1 cellular context compared by ENCODE assay signal in the genomic region with DNA sequence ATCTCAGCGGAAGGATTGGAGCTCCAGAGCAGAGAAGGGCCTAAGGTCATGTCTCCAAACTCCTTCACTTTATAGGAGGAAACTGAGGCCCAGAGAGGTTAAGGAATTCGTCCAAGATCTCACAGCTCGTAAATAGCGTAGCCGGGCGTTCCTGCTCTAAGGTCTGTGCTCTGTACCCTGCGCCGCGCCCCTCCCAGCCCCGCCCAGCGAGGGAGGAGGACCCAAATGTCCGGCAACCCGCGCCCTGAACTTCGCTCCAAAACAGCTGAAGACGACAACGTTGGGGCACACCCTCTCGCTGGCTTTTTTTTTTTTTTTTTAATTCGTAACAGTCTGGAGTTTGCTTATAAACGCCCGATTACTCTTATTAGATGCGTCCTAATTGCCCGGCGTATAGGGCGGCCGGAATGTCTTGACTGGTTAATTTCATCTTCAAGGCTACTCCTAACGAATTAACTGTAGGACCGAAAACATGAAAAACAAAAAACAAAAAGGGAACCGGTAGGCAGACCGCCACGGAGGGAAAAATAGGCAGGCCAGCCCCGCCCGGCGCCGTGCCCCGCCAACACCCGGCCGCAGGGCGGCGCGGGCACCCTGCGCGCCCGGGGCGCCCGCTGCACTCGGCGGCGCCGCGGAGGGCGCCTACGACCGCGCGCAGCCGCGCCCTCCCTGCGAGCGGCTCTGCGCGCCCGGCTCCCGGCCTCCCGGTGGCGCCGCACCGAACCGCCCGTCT.
TF ChIP-seq lines count a peak whose summit lies in the region.

No MANE protein-coding gene starts in this region.

TF ChIP-seq in K562, 482 proteins besides CTCF, POLR2A, EP300 and RAD21 (continued from another document):
- TF ChIP-seq C11orf30 (IDR thresholded peaks at IDR 0.05; ENCODE audit: low read depth) (no peak), ZNF778 (CRISPR knock-in tag; IDR thresholded peaks at IDR 0.05) (no peak), HNRNPH1 (optimal IDR thresholded peaks at IDR 0.05; ENCODE audit: low read depth, low read length) (no peak), IFI16 (CRISPR knock-in tag; IDR thresholded peaks at IDR 0.05) (no peak), TFAP4 (CRISPR knock-in tag; IDR thresholded peaks at IDR 0.05; ENCODE audit: borderline replicate concordance) (peak; percentile 52; the same call in 1 of the 2 replicates), ZNF707 (CRISPR knock-in tag; conservative IDR thresholded peaks at IDR 0.05) (no peak), ZMIZ1 (IDR thresholded peaks at IDR 0.05; ENCODE audit: low read depth in 2 of 2, low read length in 2 of 2) (no peak), ZFP36 (IDR thresholded peaks at IDR 0.05; ENCODE audit: low read depth, low read length, partially characterized antibody) (peak; percentile 63), CCNT2 (IDR thresholded peaks at IDR 0.05; ENCODE audit: borderline replicate concordance, extremely low read depth, insufficient read length, low read depth, low read length) (peak; percentile 50), ZNF146 (CRISPR knock-in tag; IDR thresholded peaks at IDR 0.05; ENCODE audit: unreplicated experiment) (no peak), SMAD3 (CRISPR knock-in tag; conservative IDR thresholded peaks at IDR 0.05) (no peak), CHD4 (IDR thresholded peaks at IDR 0.05; ENCODE audit: insufficient read depth, insufficient replicate concordance, low read depth, low read length, poor library complexity, severe bottlenecking) (peak; percentile 73), TEAD1 (CRISPR knock-in tag; IDR thresholded peaks at IDR 0.05) (0 out of 4 replicates have a peak, but pooled peaks of 1 of the 2 experiments have one; percentile 12), ZNF197 (CRISPR knock-in tag; IDR thresholded peaks at IDR 0.05; ENCODE audit: low read depth) (0 out of 2 replicates have a peak, but pooled peaks have one; percentile 68), SMARCA5 (IDR thresholded peaks at IDR 0.05) (no peak), ZFX (CRISPR knock-in tag; IDR thresholded peaks at IDR 0.05) (peak; percentile 28; the same call in 1 of the 2 replicates), MTA3 (IDR thresholded peaks at IDR 0.05; ENCODE audit: borderline replicate concordance) (no peak), HMGN3 (IDR thresholded peaks at IDR 0.05; ENCODE audit: borderline replicate concordance, extremely low read depth, insufficient read length, low read depth, low read length) (peak; percentile 58), ADNP (tag; IDR thresholded peaks at IDR 0.05) (peak; percentile 51; the same call in 1 of the 2 replicates), UBTF (IDR thresholded peaks at IDR 0.05; ENCODE audit: borderline replicate concordance in 1 of 2, low read depth in 2 of 2, low read length in 2 of 2) (0 out of 4 replicates have a peak, but pooled peaks of 1 of the 2 experiments have one; percentile 25), RB1 (IDR thresholded peaks at IDR 0.05; ENCODE audit: low read depth) (peak; percentile 12; the same call in 1 of the 2 replicates), CBFA2T3 (IDR thresholded peaks at IDR 0.05) (no peak), PTBP1 (IDR thresholded peaks at IDR 0.05; ENCODE audit: low read depth, low read length) (0 out of 2 replicates have a peak, but pooled peaks have one; percentile 2), PHB (CRISPR knock-in tag; IDR thresholded peaks at IDR 0.05) (no peak), ZNF384 (IDR thresholded peaks at IDR 0.05; ENCODE audit: low read depth, low read length) (peak; percentile 37; the same call in 1 of the 2 replicates), HNRNPLL (IDR thresholded peaks at IDR 0.05; ENCODE audit: low read depth, low read length, poor library complexity, severe bottlenecking) (peak; percentile 61)
- TF ChIP-seq, protein P1, sequence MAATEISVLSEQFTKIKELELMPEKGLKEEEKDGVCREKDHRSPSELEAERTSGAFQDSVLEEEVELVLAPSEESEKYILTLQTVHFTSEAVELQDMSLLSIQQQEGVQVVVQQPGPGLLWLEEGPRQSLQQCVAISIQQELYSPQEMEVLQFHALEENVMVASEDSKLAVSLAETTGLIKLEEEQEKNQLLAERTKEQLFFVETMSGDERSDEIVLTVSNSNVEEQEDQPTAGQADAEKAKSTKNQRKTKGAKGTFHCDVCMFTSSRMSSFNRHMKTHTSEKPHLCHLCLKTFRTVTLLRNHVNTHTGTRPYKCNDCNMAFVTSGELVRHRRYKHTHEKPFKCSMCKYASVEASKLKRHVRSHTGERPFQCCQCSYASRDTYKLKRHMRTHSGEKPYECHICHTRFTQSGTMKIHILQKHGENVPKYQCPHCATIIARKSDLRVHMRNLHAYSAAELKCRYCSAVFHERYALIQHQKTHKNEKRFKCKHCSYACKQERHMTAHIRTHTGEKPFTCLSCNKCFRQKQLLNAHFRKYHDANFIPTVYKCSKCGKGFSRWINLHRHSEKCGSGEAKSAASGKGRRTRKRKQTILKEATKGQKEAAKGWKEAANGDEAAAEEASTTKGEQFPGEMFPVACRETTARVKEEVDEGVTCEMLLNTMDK (IDR thresholded peaks at IDR 0.05; ENCODE audit: borderline replicate concordance, insufficient read depth, low read depth, low read length, poor library complexity, severe bottlenecking): peak; percentile 2
- TF ChIP-seq, protein P2, sequence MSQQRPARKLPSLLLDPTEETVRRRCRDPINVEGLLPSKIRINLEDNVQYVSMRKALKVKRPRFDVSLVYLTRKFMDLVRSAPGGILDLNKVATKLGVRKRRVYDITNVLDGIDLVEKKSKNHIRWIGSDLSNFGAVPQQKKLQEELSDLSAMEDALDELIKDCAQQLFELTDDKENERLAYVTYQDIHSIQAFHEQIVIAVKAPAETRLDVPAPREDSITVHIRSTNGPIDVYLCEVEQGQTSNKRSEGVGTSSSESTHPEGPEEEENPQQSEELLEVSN (IDR thresholded peaks at IDR 0.05; ENCODE audit: borderline replicate concordance in 1 of 2, extremely low read depth in 1 of 2, insufficient read depth in 1 of 2, insufficient read length in 1 of 2, low read depth in 1 of 2, low read length in 1 of 2, poor library complexity in 1 of 2, severe bottlenecking in 1 of 2): peak in 1 of 2 experiments; percentile 30
